Comparison of ENCODE assay signal across 8 cellular contexts in the genomic region with DNA sequence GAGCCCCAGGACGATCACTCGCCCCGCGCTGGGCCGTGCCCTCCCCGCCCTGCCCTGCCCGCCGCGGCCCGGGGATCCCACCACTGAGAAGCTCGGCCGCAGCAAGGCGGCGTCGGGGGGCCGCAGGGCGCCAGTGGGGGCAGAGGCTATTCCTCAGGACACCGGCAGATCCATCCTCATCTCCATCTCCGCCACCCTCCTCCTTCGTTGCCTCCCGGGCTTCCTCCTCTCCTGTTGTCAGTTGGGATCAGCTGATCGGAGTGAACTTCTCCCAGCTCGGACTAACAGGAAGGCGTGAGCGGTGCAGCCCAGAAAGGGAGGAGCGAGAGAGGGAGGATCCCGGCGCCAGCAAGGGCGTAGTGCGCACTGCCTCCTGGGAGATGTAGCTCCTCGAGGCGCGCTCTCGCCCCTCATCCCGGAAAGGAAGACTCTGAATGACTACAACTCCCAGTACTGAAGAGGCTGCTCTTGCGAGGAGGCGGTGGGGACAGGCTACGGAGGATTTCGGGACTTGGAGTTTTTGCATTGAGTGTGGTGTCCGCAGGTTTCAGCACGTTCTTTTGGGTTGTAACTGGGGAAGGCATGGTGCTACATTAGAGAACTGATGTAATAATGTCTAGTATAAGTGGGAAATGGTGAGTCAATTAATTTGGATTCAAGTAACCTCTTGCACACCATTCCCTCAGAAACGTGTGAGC. TPM values are rescaled to one million over a fixed set of nuclear protein-coding genes. Genes with fewer than 3 reads are reported as not detected.
DNase-seq lines count a peak whose midpoint lies in the region; ATAC-seq, FAIRE-seq and TF ChIP-seq lines count a peak whose summit lies in the region.

A gene with protein sequence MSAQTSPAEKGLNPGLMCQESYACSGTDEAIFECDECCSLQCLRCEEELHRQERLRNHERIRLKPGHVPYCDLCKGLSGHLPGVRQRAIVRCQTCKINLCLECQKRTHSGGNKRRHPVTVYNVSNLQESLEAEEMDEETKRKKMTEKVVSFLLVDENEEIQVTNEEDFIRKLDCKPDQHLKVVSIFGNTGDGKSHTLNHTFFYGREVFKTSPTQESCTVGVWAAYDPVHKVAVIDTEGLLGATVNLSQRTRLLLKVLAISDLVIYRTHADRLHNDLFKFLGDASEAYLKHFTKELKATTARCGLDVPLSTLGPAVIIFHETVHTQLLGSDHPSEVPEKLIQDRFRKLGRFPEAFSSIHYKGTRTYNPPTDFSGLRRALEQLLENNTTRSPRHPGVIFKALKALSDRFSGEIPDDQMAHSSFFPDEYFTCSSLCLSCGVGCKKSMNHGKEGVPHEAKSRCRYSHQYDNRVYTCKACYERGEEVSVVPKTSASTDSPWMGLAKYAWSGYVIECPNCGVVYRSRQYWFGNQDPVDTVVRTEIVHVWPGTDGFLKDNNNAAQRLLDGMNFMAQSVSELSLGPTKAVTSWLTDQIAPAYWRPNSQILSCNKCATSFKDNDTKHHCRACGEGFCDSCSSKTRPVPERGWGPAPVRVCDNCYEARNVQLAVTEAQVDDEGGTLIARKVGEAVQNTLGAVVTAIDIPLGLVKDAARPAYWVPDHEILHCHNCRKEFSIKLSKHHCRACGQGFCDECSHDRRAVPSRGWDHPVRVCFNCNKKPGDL (minus strand): TSS at position 262 of the 698 bp plus-strand sequence. CDS start 2,598 bp downstream, outside the sequence.

- peak within 1 kb of the TSS; percentile 66 to 99 (median 84) for H3K4me3 ChIP-seq in esophagus squamous epithelium

- no peaks in the 10 kb centered on the region for H3K27me3 ChIP-seq in esophagus squamous epithelium

- TF ChIP-seq POLR2A in esophagus squamous epithelium (IDR thresholded peaks at IDR 0.05) = peak in 3 of 4 donors; percentile 77 to 85 (median 82)

- DNase-seq in DMS53 treated with DMSO at 0.1 percent for 48 hours (lab: John Stamatoyannopoulos, UW; ENCODE audit: unreplicated experiment) (peak; percentile 93), RCC 7860 (ENCODE audit: low spot score) (peak; percentile 87), activated T-helper 1 cell treated with Interleukin-2 at 50 U/mL for 16 hours (ENCODE audit: low read depth) (peak; percentile 84), esophagus squamous epithelium (lab: John Stamatoyannopoulos, UW) (peak; percentile 79), myocyte (ENCODE audit: low read depth) (peak; percentile 100)
- peak; percentile 79 to 94 for DNase-seq in stimulated activated CD8-positive, alpha-beta memory T cell treated with anti-CD3 and anti-CD28 coated beads, Interleukin-7, amount 100 ng/mL, for 48 hours (ENCODE audit: extremely low read depth in 1 of 2, low read depth in 1 of 2)

- WGBS in esophagus squamous epithelium, 2 donors = 1% methylated on average over 11 to 13 of the region's 42 CpGs

- TF ChIP-seq CTCF in esophagus squamous epithelium (IDR thresholded peaks at IDR 0.05) = peak in 1 of 6 experiments; percentile 31

- peak; percentile 83 for FAIRE-seq in RCC 7860 (lab: Jason Lieb, UNC)

- ATAC-seq in GM21786 (IDR thresholded peaks at IDR 0.05; ENCODE audit: unreplicated experiment) = peak; percentile 99

- H3K9me3 ChIP-seq in KOPT-K1 (ENCODE audit: insufficient read depth, low read length, poor library complexity, severe bottlenecking) (no peaks in the 10 kb centered on the region), esophagus squamous epithelium (no peaks in the 10 kb centered on the region)

- H3K4me1 ChIP-seq in esophagus squamous epithelium = peaks cover 0 to 45% (median 17%) of the 10 kb centered on the region in 3 donors

- H3K36me3 ChIP-seq in KOPT-K1 (ENCODE audit: insufficient read depth, low read length) (peaks cover 25% of the 10 kb centered on the region), esophagus squamous epithelium (peaks cover 6 to 24% (median 9%) of the 10 kb centered on the region in 3 donors)

- H3K27ac ChIP-seq in KOPT-K1 (ENCODE audit: low read depth, low read length, poor library complexity, severe bottlenecking) = peak within 1 kb of the TSS; percentile 50
- H3K27ac ChIP-seq in esophagus squamous epithelium = peak within 1 kb of the TSS; percentile 90 to 97 (median 92)

- intact Hi-C loops in esophagus squamous epithelium (cut with DNase I) = no loop called here

RNA-seq across cellular contexts. Expression of the gene that starts here (rescaled TPM):
- total RNA-seq in esophagus squamous epithelium (10 to 100 TPM in 3 of 4 donors, 1 to 10 TPM in 1; 9.7 to 17.6 (median 14.0) TPM), myocyte (17.0 and 29.1 TPM in 2 replicates)
- polyA plus RNA-seq in myocyte (2012) = 27.4 TPM

Comparison
In these comparisons a context has a peak if more than half of its experiments do, and no peak if none do; other contexts are left out.
1. Peak in every context shown above with its lines: DNase-seq, ATAC-seq, H3K4me3 ChIP-seq and H3K27ac ChIP-seq.